Comparison of ENCODE assay signal across 8 cellular contexts in the genomic region with DNA sequence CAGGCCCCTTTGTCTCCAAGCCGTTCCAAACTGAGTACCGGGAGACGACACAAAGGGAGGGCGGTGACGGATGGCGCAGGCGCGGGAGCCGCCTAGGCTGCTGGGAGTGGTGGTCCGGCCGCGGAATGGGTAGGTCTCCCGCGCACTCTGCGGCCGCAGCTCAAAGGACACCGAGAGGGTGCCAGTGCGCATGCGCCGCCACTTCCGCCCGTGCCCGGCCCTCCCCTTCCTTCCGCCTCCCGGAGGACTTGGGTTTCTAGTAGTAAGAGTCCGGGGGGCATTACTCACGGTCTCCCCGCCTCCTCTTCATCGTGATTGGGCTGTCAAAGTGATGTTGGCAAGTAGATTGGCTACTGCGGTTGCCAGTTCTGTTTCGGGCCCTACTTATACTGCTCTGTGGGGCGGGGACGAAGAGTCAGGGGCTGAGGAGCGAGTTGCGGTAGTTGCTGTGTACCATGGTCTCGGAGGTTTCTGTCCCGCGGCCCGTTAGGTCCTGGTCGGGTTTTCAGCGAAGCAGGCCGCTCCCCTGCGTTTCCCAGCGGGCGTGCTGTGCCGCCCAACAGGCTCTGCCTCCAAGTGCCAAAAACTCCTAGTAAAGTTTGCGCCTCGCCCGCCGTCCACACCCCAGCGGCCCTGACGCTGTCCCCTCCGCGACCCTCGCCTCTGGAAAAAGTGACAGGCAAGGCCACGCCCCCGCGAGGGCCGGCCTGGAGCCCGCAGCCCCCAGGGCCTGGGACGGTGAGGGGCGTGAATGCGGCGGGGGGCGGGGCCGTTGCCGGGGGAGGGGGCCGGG. TPM values are rescaled to one million over a fixed set of nuclear protein-coding genes. Genes with fewer than 3 reads are reported as not detected.
DNase-seq lines count a peak whose midpoint lies in the region; ATAC-seq, FAIRE-seq and TF ChIP-seq lines count a peak whose summit lies in the region.

No MANE protein-coding gene starts in this region.

- TF ChIP-seq EP300 in tibial nerve (IDR thresholded peaks at IDR 0.05): peak in 1 of 2 donors; percentile 99

- peak; percentile 99 for FAIRE-seq in GM12892 (lab: Jason Lieb, UNC)

- H3K4me1 ChIP-seq in cardiac muscle cell (ENCODE audit: low read depth) (peaks cover 13% of the 10 kb centered on the region), parathyroid adenoma (no peaks in the 10 kb centered on the region), tibial nerve (peaks cover 0 to 28% (median 18%) of the 10 kb centered on the region in 4 donors)

- TF ChIP-seq POLR2A in GM12892 (IDR thresholded peaks at IDR 0.05; ENCODE audit: low read depth, low read length): peak; percentile 100
- TF ChIP-seq POLR2A in tibial nerve (IDR thresholded peaks at IDR 0.05): peak; percentile 93 to 97

- peak; percentile 48 for ATAC-seq in HG02840 (IDR thresholded peaks at IDR 0.05; ENCODE audit: low FRiP score, unreplicated experiment)

- WGBS in adipose tissue, 3 donors: 0% methylated on average over 64 to 68 of the region's 68 CpGs
- 2% methylated on average over 24 to 35 of the region's 68 CpGs for WGBS in tibial nerve, 2 donors

- peak overlapping the region; percentile 89 for H2AFZ ChIP-seq in parathyroid adenoma

- H3K4me3 ChIP-seq in cardiac muscle cell (peak overlapping the region; percentile 85), parathyroid adenoma (ENCODE audit: low read depth, low read length) (peak overlapping the region; percentile 96), tibial nerve (peak overlapping the region; percentile 80 to 93 (median 90))

- H3K9ac ChIP-seq in parathyroid adenoma: peak overlapping the region; percentile 98

- TF ChIP-seq CTCF in cardiac muscle cell (IDR thresholded peaks at IDR 0.05; ENCODE audit: low read depth, low read length): no peak
- peak; percentile 5 for TF ChIP-seq CTCF in parathyroid adenoma (IDR thresholded peaks at IDR 0.05)
- peak in 1 of 5 experiments; percentile 42 for TF ChIP-seq CTCF in tibial nerve (IDR thresholded peaks at IDR 0.05)

- no peaks in the 10 kb centered on the region for H3K9me3 ChIP-seq in cardiac muscle cell (ENCODE audit: low read depth)
- no peaks in the 10 kb centered on the region for H3K9me3 ChIP-seq in parathyroid adenoma (ENCODE audit: control insufficient read depth, low read length)
- H3K9me3 ChIP-seq in tibial nerve: no peaks in the 10 kb centered on the region

- no peaks in the 10 kb centered on the region for H3K27me3 ChIP-seq in cardiac muscle cell
- no peaks in the 10 kb centered on the region for H3K27me3 ChIP-seq in parathyroid adenoma (ENCODE audit: control insufficient read depth, insufficient read depth, low read length)
- no peaks in the 10 kb centered on the region for H3K27me3 ChIP-seq in tibial nerve

- H3K36me3 ChIP-seq in cardiac muscle cell: no peaks in the 10 kb centered on the region
- H3K36me3 ChIP-seq in parathyroid adenoma (ENCODE audit: control insufficient read depth, insufficient read depth, low read length): no peaks in the 10 kb centered on the region
- no peaks in the 10 kb centered on the region for H3K36me3 ChIP-seq in tibial nerve

- H3K79me2 ChIP-seq in parathyroid adenoma: no peaks in the 10 kb centered on the region

- peak overlapping the region; percentile 85 for H3K27ac ChIP-seq in adipose tissue (ENCODE audit: low read depth, low read length)
- H3K27ac ChIP-seq in cardiac muscle cell: peak overlapping the region; percentile 98
- peak overlapping the region; percentile 100 for H3K27ac ChIP-seq in parathyroid adenoma
- H3K27ac ChIP-seq in tibial nerve: peak overlapping the region; percentile 98 to 100 (median 99)

- peak overlapping the region; percentile 100 for H3K4me2 ChIP-seq in parathyroid adenoma (ENCODE audit: low read length)

- DNase-seq in GM12892 (ENCODE audit: insufficient read length): peak; percentile 90
- DNase-seq in NCI-H1436 (lab: John Stamatoyannopoulos, UW): peak; percentile 98
- DNase-seq in SW480 (ENCODE audit: low spot score): peak; percentile 99
- peak; percentile 99 to 100 for DNase-seq in cardiac muscle cell (ENCODE audit: low read depth in 1 of 2, low spot score in 1 of 2)
- peak; percentile 98 for DNase-seq in tibial nerve (ENCODE audit: low spot score in 2 of 2)

RNA-seq across cellular contexts. Expression of a gene that starts 0.5 kb away (rescaled TPM):
- 14.6 TPM for polyA plus RNA-seq in GM12892 (2012; ENCODE audit: missing spikeins)
- polyA plus RNA-seq in adipose tissue (10 to 100 TPM; 10.1 to 16.0 (median 11.7) TPM), cardiac muscle cell (16.5 and 22.2 TPM in 2 replicates)
- total RNA-seq in cardiac muscle cell (24.2 and 28.6 TPM in 2 replicates), tibial nerve (10 to 100 TPM; 23.6 to 32.2 (median 28.3) TPM)

RNA-seq across cellular contexts. Expression of a gene that starts 7.1 kb away (rescaled TPM):
- 77.9 TPM for polyA plus RNA-seq in GM12892 (2012; ENCODE audit: missing spikeins)
- polyA plus RNA-seq in adipose tissue (10 to 100 TPM; 28.1 to 50.5 (median 43.1) TPM), cardiac muscle cell (61.7 and 94.6 TPM in 2 replicates)
- total RNA-seq in cardiac muscle cell (58.2 and 93.5 TPM in 2 replicates), tibial nerve (10 to 100 TPM; 33.7 to 68.4 (median 64.3) TPM)

Comparison
In these comparisons a context has a peak if more than half of its experiments do, and no peak if none do; other contexts are left out.
1. Peak in every context shown above with its lines: DNase-seq, ATAC-seq, H3K4me3 ChIP-seq and H3K27ac ChIP-seq.